ENCODE assay signal across 1 cellular context in the genomic region with DNA sequence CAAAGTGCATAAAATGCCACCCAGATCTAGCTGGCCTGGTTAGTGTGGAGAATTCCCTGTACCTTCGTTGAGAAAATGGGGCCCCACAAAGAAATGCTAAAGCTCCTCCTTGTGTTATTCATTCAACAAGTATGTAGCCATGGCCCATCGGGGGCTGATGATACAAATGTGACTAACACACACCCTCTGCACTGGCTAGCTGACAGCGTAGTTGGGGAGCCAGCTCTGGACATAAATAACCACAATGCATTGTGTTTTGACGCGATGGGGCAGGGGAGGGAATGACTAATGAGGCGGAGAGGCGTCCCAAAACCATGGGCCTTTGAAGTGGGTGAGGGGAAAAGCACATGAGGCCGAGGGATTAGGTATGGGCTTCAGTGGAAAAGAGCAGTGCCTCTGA.
TF ChIP-seq lines count a peak whose summit lies in the region.

No MANE protein-coding gene starts in this region.

TF ChIP-seq in K562, 482 proteins besides CTCF, POLR2A, EP300 and RAD21:
- no peak for TF ChIP-seq HMG20B (CRISPR knock-in tag; IDR thresholded peaks at IDR 0.05)
- TF ChIP-seq PCBP1 (IDR thresholded peaks at IDR 0.05; ENCODE audit: low read depth, low read length, poor library complexity, severe bottlenecking): no peak
- TF ChIP-seq MXI1 (IDR thresholded peaks at IDR 0.05; ENCODE audit: low read depth, low read length): no peak
- TF ChIP-seq, protein P1, sequence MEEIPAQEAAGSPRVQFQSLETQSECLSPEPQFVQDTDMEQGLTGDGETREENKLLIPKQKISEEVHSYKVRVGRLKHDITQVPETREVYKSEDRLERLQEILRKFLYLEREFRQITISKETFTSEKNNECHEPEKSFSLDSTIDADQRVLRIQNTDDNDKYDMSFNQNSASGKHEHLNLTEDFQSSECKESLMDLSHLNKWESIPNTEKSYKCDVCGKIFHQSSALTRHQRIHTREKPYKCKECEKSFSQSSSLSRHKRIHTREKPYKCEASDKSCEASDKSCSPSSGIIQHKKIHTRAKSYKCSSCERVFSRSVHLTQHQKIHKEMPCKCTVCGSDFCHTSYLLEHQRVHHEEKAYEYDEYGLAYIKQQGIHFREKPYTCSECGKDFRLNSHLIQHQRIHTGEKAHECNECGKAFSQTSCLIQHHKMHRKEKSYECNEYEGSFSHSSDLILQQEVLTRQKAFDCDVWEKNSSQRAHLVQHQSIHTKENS (CRISPR knock-in tag; IDR thresholded peaks at IDR 0.05): no peak
- no peak for TF ChIP-seq FOXP1 (CRISPR knock-in tag; IDR thresholded peaks at IDR 0.05)
- no peak for TF ChIP-seq NCOA4 (IDR thresholded peaks at IDR 0.05; ENCODE audit: partially characterized antibody)
- no peak for TF ChIP-seq ZBTB1 (CRISPR knock-in tag; IDR thresholded peaks at IDR 0.05; ENCODE audit: borderline replicate concordance, low read depth)
- TF ChIP-seq GATAD2B (IDR thresholded peaks at IDR 0.05; ENCODE audit: borderline replicate concordance): no peak
- no peak for TF ChIP-seq KAT8 (IDR thresholded peaks at IDR 0.05; ENCODE audit: low read depth)
- no peak for TF ChIP-seq KAT2B (IDR thresholded peaks at IDR 0.05; ENCODE audit: low read depth, low read length)
- TF ChIP-seq SRSF9 (IDR thresholded peaks at IDR 0.05; ENCODE audit: borderline replicate concordance, low read depth, low read length): no peak
- no peak for TF ChIP-seq CREBBP (IDR thresholded peaks at IDR 0.05; ENCODE audit: low read depth, low read length)
- no peak for TF ChIP-seq CXXC5 (CRISPR knock-in tag; IDR thresholded peaks at IDR 0.05)
- no peak for TF ChIP-seq IFI16 (CRISPR knock-in tag; IDR thresholded peaks at IDR 0.05)
- no peak for TF ChIP-seq ZNF197 (CRISPR knock-in tag; IDR thresholded peaks at IDR 0.05; ENCODE audit: low read depth)
- no peak for TF ChIP-seq PURB (CRISPR knock-in tag; IDR thresholded peaks at IDR 0.05; ENCODE audit: low read depth)
TF ChIP-seq in K562: peak in this region for 0.
